ENCODE assay signal across 27 cellular contexts in genomic region chr6:53486679-53487078, GRCh38.
"Had no signal": no experiment of that assay in that cellular context is flagged by ENCODE, and none has a peak within 500 bp of the region (broad histone marks: within the 10 kb centered on the region; RNA-seq: fewer than 3 reads in every experiment).

No MANE protein-coding gene starts in this region.

- H3K9me3 ChIP-seq: left lung, lower lobe of right lung, neutrophil, ovary, right atrium auricular region, right lobe of liver, stomach, testis, thyroid gland, upper lobe of right lung had no signal

- H3K4me1 ChIP-seq: neural progenitor cell, thyroid gland had no signal

- H3K9ac ChIP-seq: neural progenitor cell had no signal

- H2AFZ ChIP-seq: neural progenitor cell had no signal

- H3K4me2 ChIP-seq: neural progenitor cell, smooth muscle cell had no signal

- DNase-seq: hypothalamus; immature natural killer cell; kidney; left colon; left lung; lower lobe of right lung; mesendoderm; natural killer cell; nephron progenitor cell; occipital lobe; ovary; right lobe of liver; stimulated activated CD4-positive, alpha-beta T cell treated with anti-CD3 and anti-CD28 coated beads, Interleukin-1b, Interleukin-23, amount 100 ng/mL, for 48 hours; stimulated activated CD4-positive, alpha-beta T cell treated with anti-CD3 and anti-CD28 coated beads, Interleukin-2, amount 100 ng/mL, for 48 hours; stimulated activated CD4-positive, alpha-beta T cell treated with anti-CD3 and anti-CD28 coated beads, Interleukin-4, amount 100 ng/mL, for 4 hours; stimulated activated CD8-positive, alpha-beta memory T cell treated with anti-CD3 and anti-CD28 coated beads, Interleukin-4, amount 100 ng/mL, for 48 hours; stimulated activated naive B cell treated with anti-CD40 and anti-IgM and Interleukin-4, amounts not matched to agents 10 μg/mL and 1 μg/mL and 100 μg/mL, for 72 hours; stimulated activated naive CD8-positive, alpha-beta T cell treated with anti-CD3 and anti-CD28 coated beads, Interleukin-15, Interleukin-2, amounts not matched to agents 100 U/mL and 50 U/mL, for 24 hours; stomach; testis; thyroid gland; trophoblast cell; upper lobe of right lung had no signal

- H3K27ac ChIP-seq: left lung, lower lobe of right lung, neural progenitor cell, neutrophil, ovary, right atrium auricular region, right lobe of liver, stomach, testis, thyroid gland, upper lobe of right lung had no signal

- H3K4me3 ChIP-seq: left lung, lower lobe of right lung, neural progenitor cell, ovary, right atrium auricular region, right lobe of liver, smooth muscle cell, stomach, testis, thyroid gland, upper lobe of right lung had no signal

- H3K27me3 ChIP-seq: neural progenitor cell, ovary, right atrium auricular region, right lobe of liver, stomach, testis had no signal

- H3K36me3 ChIP-seq: left lung, lower lobe of right lung, neural progenitor cell, neutrophil, ovary, right atrium auricular region, right lobe of liver, stomach, thyroid gland, upper lobe of right lung had no signal
